16 cellular contexts compared by ENCODE assay signal in the genomic region with DNA sequence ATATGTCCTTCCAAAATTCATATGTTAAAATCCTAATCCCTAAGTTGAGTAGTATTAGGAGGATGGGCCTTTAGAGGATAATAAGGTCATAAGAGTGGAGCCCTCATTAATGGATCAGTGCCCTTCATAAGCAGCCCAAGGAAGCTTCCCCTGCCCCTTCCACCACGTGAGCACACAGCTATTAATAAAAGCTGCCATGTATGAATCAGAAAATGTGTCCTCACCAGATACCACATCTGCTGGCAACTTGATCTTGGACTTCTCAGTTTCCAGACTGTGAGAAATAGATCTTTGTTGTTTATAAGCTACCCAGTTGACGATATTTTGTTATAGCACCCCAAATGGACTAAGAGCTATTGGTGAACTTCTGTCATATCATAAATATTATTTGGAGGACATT.
"Had no signal": no experiment of that assay in that cellular context is flagged by ENCODE, and none has a peak within 500 bp of the region (broad histone marks: within the 10 kb centered on the region; RNA-seq: fewer than 3 reads in every experiment).

No MANE protein-coding gene starts in this region.

- H3K27ac ChIP-seq: dorsolateral prefrontal cortex, neutrophil, skin epidermis, testis, tibial nerve, upper lobe of right lung, vagina had no signal

- H3K9me3 ChIP-seq: neutrophil, testis, upper lobe of right lung, vagina had no signal

- DNase-seq: cortex of kidney; dorsolateral prefrontal cortex; effector CD8-positive, alpha-beta T cell; immature natural killer cell; naive thymus-derived CD8-positive, alpha-beta T cell; stimulated activated CD4-positive, alpha-beta T cell treated with anti-CD3 and anti-CD28 coated beads, Interleukin-2, amount 100 ng/mL, for 24 hours; stimulated activated CD4-positive, alpha-beta T cell treated with anti-CD3 and anti-CD28 coated beads, Interleukin-4, amount 100 ng/mL, for 4 hours; stimulated activated naive B cell treated with anti-CD40 and anti-IgM and Interleukin-4, amounts not matched to agents 10 μg/mL and 1 μg/mL and 100 μg/mL, for 72 hours; stimulated activated naive CD8-positive, alpha-beta T cell treated with anti-CD3 and anti-CD28 coated beads, Interleukin-15, amount 100 ng/mL, for 72 hours; testis; upper lobe of right lung had no signal

- H3K4me1 ChIP-seq: testis, tibial nerve, upper lobe of right lung, vagina had no signal

- H3K36me3 ChIP-seq: neutrophil, tibial nerve, upper lobe of right lung, vagina had no signal

- ATAC-seq: naive thymus-derived CD8-positive, alpha-beta T cell; sciatic nerve; stimulated activated naive B cell treated with anti-CD40 and anti-IgM and Interleukin-4, amounts not matched to agents 10 μg/mL and 1 μg/mL and 100 μg/mL, for 72 hours; stimulated activated naive CD8-positive, alpha-beta T cell treated with anti-CD3 and anti-CD28 coated beads, Interleukin-15, amount 100 ng/mL, for 72 hours; upper lobe of right lung had no signal

- H3K4me3 ChIP-seq: dorsolateral prefrontal cortex, skin epidermis, testis, tibial nerve, upper lobe of right lung, vagina had no signal

- H3K27me3 ChIP-seq: dorsolateral prefrontal cortex, neutrophil, testis, tibial nerve, upper lobe of right lung, vagina had no signal
